Comparison of ENCODE assay signal across 22 cellular contexts in genomic region chr4:17647176-17647806, GRCh38.
"Had no signal": no experiment of that assay in that cellular context is flagged by ENCODE, and none has a peak within 500 bp of the region (broad histone marks: within the 10 kb centered on the region; RNA-seq: fewer than 3 reads in every experiment).

No MANE protein-coding gene starts in this region.

- H3K27ac ChIP-seq: coronary artery, dorsolateral prefrontal cortex, esophagus muscularis mucosa, foreskin keratinocyte, gastroesophageal sphincter, heart right ventricle, left lung, lower lobe of right lung had no signal

- H3K9me3 ChIP-seq: gastroesophageal sphincter, left lung, lower lobe of right lung, mucosa of descending colon had no signal

- H3K4me3 Mint-ChIP-seq: mesothelial cell of epicardium had no signal

- H3K36me3 ChIP-seq: heart right ventricle, left lung, lower lobe of right lung had no signal

- H3K4me1 Mint-ChIP-seq: mesothelial cell of epicardium had no signal

- H3K4me3 ChIP-seq: coronary artery, dorsolateral prefrontal cortex, esophagus muscularis mucosa, gastroesophageal sphincter, heart right ventricle, left lung, lower lobe of right lung, mucosa of descending colon had no signal

- H3K4me1 ChIP-seq: esophagus muscularis mucosa, foreskin keratinocyte, heart right ventricle, left lung, lower lobe of right lung had no signal

- ATAC-seq: gastroesophageal sphincter, heart right ventricle, left cardiac atrium, left lung, left ventricle myocardium superior, lower lobe of right lung had no signal

- H3K36me3 Mint-ChIP-seq: naive B cell had no signal

- FAIRE-seq: colon, endothelial cell of umbilical vein, frontal cortex, islet of Langerhans, keratinocyte had no signal

- H3K27me3 ChIP-seq: dorsolateral prefrontal cortex, foreskin keratinocyte, heart right ventricle, left lung had no signal

- H3K27ac Mint-ChIP-seq: mesothelial cell of epicardium had no signal

- DNase-seq: dorsolateral prefrontal cortex; effector CD4-positive, alpha-beta T cell; effector memory CD4-positive, alpha-beta T cell; foreskin keratinocyte; heart right ventricle; hippocampal formation; left cardiac atrium; left lung; left ventricle myocardium superior; lower lobe of right lung; mesenchymal stem cell; naive B cell had no signal
